2 cellular contexts compared by ENCODE assay signal in the genomic region with DNA sequence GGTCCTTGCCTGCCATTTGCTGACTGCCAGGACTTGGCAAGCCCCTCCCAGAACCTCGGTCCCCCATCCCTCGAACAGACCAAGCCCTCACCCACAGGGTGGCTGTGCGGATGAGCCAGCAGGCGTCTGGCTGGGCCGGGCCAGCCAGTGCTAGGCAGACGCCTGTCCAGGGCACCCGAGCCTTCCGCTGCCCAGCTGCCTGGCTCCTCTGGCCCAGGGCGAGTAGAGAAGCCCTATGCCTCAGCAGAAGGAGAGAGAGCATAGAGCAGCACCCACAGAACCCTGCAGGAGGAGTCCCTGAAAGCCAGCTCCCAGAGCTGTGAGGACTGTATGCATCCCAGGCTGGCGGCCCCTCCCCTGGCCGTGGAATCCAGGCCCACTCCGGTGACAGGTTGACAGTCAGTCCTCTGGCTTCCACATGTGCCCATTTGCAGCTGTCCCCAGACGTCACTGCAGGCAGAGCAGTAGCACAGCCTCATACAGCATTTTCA.
TF ChIP-seq lines count a peak whose summit lies in the region.

No MANE protein-coding gene starts in this region.

TF ChIP-seq in IMR-90, 13 proteins besides CTCF, POLR2A, EP300 and RAD21 (continued from another document):
- TF ChIP-seq CEBPB (IDR thresholded peaks at IDR 0.05; ENCODE audit: low read depth, low read length) (no peak), SMC3 (IDR thresholded peaks at IDR 0.05; ENCODE audit: low read depth, low read length) (no peak), MAFK (IDR thresholded peaks at IDR 0.05; ENCODE audit: low read depth, low read length) (no peak), RCOR1 (IDR thresholded peaks at IDR 0.05; ENCODE audit: insufficient replicate concordance, low read length) (no peak)
- TF ChIP-seq, protein P1, sequence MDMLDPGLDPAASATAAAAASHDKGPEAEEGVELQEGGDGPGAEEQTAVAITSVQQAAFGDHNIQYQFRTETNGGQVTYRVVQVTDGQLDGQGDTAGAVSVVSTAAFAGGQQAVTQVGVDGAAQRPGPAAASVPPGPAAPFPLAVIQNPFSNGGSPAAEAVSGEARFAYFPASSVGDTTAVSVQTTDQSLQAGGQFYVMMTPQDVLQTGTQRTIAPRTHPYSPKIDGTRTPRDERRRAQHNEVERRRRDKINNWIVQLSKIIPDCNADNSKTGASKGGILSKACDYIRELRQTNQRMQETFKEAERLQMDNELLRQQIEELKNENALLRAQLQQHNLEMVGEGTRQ (IDR thresholded peaks at IDR 0.05; ENCODE audit: low read depth, low read length), result no peak
- TF ChIP-seq, protein P2, sequence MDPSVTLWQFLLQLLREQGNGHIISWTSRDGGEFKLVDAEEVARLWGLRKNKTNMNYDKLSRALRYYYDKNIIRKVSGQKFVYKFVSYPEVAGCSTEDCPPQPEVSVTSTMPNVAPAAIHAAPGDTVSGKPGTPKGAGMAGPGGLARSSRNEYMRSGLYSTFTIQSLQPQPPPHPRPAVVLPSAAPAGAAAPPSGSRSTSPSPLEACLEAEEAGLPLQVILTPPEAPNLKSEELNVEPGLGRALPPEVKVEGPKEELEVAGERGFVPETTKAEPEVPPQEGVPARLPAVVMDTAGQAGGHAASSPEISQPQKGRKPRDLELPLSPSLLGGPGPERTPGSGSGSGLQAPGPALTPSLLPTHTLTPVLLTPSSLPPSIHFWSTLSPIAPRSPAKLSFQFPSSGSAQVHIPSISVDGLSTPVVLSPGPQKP (IDR thresholded peaks at IDR 0.05; ENCODE audit: borderline replicate concordance, low read depth, low read length), result no peak

TF ChIP-seq in SK-N-SH treated with all-trans-retinoic acid at 6 μM for 48 hours, 23 proteins besides CTCF, POLR2A, EP300 and RAD21 (continued from another document):
- TF ChIP-seq, protein P3, sequence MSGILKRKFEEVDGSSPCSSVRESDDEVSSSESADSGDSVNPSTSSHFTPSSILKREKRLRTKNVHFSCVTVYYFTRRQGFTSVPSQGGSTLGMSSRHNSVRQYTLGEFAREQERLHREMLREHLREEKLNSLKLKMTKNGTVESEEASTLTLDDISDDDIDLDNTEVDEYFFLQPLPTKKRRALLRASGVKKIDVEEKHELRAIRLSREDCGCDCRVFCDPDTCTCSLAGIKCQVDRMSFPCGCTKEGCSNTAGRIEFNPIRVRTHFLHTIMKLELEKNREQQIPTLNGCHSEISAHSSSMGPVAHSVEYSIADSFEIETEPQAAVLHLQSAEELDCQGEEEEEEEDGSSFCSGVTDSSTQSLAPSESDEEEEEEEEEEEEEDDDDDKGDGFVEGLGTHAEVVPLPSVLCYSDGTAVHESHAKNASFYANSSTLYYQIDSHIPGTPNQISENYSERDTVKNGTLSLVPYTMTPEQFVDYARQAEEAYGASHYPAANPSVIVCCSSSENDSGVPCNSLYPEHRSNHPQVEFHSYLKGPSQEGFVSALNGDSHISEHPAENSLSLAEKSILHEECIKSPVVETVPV (CRISPR knock-in tag; IDR thresholded peaks at IDR 0.05), result no peak
- TF ChIP-seq ARNTL (CRISPR knock-in tag; IDR thresholded peaks at IDR 0.05; ENCODE audit: borderline replicate concordance, low read depth), result no peak
- TF ChIP-seq, protein P4, sequence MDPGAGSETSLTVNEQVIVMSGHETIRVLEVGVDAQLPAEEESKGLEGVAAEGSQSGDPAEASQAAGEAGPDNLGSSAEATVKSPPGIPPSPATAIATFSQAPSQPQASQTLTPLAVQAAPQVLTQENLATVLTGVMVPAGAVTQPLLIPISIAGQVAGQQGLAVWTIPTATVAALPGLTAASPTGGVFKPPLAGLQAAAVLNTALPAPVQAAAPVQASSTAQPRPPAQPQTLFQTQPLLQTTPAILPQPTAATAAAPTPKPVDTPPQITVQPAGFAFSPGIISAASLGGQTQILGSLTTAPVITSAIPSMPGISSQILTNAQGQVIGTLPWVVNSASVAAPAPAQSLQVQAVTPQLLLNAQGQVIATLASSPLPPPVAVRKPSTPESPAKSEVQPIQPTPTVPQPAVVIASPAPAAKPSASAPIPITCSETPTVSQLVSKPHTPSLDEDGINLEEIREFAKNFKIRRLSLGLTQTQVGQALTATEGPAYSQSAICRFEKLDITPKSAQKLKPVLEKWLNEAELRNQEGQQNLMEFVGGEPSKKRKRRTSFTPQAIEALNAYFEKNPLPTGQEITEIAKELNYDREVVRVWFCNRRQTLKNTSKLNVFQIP (CRISPR knock-in tag; IDR thresholded peaks at IDR 0.05; ENCODE audit: borderline replicate concordance, low read depth), result no peak
- no peak for TF ChIP-seq GLIS3 (CRISPR knock-in tag; IDR thresholded peaks at IDR 0.05)
- TF ChIP-seq TCF4 (CRISPR knock-in tag; IDR thresholded peaks at IDR 0.05; ENCODE audit: borderline replicate concordance), result no peak
- TF ChIP-seq, protein P5, sequence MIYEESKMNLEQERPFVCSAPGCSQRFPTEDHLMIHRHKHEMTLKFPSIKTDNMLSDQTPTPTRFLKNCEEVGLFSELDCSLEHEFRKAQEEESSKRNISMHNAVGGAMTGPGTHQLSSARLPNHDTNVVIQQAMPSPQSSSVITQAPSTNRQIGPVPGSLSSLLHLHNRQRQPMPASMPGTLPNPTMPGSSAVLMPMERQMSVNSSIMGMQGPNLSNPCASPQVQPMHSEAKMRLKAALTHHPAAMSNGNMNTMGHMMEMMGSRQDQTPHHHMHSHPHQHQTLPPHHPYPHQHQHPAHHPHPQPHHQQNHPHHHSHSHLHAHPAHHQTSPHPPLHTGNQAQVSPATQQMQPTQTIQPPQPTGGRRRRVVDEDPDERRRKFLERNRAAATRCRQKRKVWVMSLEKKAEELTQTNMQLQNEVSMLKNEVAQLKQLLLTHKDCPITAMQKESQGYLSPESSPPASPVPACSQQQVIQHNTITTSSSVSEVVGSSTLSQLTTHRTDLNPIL (CRISPR knock-in tag; IDR thresholded peaks at IDR 0.05; ENCODE audit: low read depth), result no peak
- no peak for TF ChIP-seq ZNF565 (CRISPR knock-in tag; conservative IDR thresholded peaks at IDR 0.05; ENCODE audit: low read depth)
- TF ChIP-seq PPARA (CRISPR knock-in tag; IDR thresholded peaks at IDR 0.05; ENCODE audit: borderline replicate concordance), result no peak
- TF ChIP-seq ZNF70 (CRISPR knock-in tag; IDR thresholded peaks at IDR 0.05), result no peak
- TF ChIP-seq, protein P6, sequence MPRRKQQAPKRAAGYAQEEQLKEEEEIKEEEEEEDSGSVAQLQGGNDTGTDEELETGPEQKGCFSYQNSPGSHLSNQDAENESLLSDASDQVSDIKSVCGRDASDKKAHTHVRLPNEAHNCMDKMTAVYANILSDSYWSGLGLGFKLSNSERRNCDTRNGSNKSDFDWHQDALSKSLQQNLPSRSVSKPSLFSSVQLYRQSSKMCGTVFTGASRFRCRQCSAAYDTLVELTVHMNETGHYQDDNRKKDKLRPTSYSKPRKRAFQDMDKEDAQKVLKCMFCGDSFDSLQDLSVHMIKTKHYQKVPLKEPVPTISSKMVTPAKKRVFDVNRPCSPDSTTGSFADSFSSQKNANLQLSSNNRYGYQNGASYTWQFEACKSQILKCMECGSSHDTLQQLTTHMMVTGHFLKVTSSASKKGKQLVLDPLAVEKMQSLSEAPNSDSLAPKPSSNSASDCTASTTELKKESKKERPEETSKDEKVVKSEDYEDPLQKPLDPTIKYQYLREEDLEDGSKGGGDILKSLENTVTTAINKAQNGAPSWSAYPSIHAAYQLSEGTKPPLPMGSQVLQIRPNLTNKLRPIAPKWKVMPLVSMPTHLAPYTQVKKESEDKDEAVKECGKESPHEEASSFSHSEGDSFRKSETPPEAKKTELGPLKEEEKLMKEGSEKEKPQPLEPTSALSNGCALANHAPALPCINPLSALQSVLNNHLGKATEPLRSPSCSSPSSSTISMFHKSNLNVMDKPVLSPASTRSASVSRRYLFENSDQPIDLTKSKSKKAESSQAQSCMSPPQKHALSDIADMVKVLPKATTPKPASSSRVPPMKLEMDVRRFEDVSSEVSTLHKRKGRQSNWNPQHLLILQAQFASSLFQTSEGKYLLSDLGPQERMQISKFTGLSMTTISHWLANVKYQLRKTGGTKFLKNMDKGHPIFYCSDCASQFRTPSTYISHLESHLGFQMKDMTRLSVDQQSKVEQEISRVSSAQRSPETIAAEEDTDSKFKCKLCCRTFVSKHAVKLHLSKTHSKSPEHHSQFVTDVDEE (CRISPR knock-in tag; IDR thresholded peaks at IDR 0.05), result no peak
